8 cellular contexts compared by ENCODE assay signal in the genomic region with DNA sequence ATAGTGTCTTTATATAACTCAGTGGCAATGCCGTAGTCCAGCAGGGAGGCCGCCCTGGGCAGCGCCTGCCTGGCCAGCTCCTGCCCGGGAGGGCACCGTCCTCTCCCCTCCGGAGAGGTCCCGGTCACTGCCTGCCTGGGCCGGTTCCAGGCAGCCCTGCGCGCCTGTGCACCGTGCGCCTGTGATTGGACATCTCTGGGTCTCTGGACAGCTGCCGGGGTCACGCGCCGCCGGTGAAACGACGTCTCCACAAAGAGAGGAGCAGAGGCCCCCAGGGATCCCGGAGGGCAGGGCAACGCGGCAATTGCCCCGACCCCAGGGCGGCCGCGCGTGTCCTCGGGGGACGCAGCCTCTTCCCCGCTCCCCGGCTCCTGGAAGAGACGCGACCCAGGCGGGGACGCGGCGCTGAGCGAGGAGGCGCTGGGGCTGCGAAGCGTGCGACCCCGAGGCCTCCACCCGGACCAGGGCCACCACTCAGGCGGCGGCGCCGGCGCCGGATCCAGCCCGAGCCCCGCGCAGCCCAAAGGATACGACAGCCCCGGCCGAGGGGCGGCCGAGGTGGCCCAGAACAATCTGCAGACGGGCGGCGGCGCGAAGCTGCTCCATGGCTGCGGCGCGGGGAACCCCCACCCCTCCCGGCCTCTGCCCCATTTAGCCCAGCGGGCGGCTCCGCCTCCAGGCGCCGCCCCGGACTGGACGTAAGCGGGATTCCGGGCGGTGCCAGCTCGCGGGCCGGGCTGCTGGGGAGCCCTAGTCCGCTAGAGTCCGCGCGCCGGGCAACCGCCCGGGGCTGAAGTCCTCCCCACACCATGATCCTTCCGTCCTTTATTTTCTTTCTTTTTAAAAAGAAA. TPM values are rescaled to one million over a fixed set of nuclear protein-coding genes. Genes with fewer than 3 reads are reported as not detected.
DNase-seq lines count a peak whose midpoint lies in the region; ATAC-seq, FAIRE-seq and TF ChIP-seq lines count a peak whose summit lies in the region.

PHYH (minus strand) TSS at position 628 of the 851 bp plus-strand sequence; CDS start at position 606, 22 bp downstream.

- H3K9me3 ChIP-seq in A673 (ENCODE audit: low read depth, low read length, poor library complexity, severe bottlenecking), result no peaks in the 10 kb centered on the region

- intact Hi-C loops in A673 (cut with micrococcal nuclease; ENCODE audit: unreplicated experiment), result no loop called here

- CTCF ChIA-PET in A673 (lab: Charles Lee), result no interaction called here

- H3K27ac ChIP-seq in A673 (ENCODE audit: low read depth, low read length, poor library complexity, severe bottlenecking), result peak within 1 kb of the TSS; percentile 63

- POLR2A ChIA-PET in A673 (lab: Charles Lee; ENCODE audit: low non-redundant PET), result no interaction called here

- H3K27me3 ChIP-seq in A673 (replicated peaks; ENCODE audit: insufficient read depth, low read depth, low read length, poor library complexity), result no peaks in the 10 kb centered on the region
- no peaks in the 10 kb centered on the region for H3K27me3 ChIP-seq in kidney epithelial cell (ENCODE audit: control insufficient read depth, insufficient read depth, low read length)

- FAIRE-seq in GM18507 (lab: Jason Lieb, UNC), result peak; percentile 84

- BruUV-seq in A673 (replicated peaks; lab: Mats Ljungman, UMichigan), result no TSS peak

- H3K4me1 ChIP-seq in A673 (ENCODE audit: insufficient read depth, low read length, poor library complexity, severe bottlenecking), result peaks cover 5% of the 10 kb centered on the region

- peak; percentile 53 for ATAC-seq in HG02970 (IDR thresholded peaks at IDR 0.05; ENCODE audit: low FRiP score, unreplicated experiment)

- H3K36me3 ChIP-seq in A673 (ENCODE audit: insufficient read depth, low read length, poor library complexity, severe bottlenecking) (no peaks in the 10 kb centered on the region), kidney epithelial cell (ENCODE audit: control insufficient read depth, insufficient read depth, low read length) (no peaks in the 10 kb centered on the region)

- DNase-seq in A673 (ENCODE audit: low spot score) (peak; percentile 77), GM18507 (ENCODE audit: extremely low spot score, insufficient read length, low read depth) (peak; percentile 64), NCI-H2171 (lab: John Stamatoyannopoulos, UW) (peak; percentile 24), cerebellar nuclear complex (lab: John Stamatoyannopoulos, UW) (peak; percentile 24 to 82), kidney epithelial cell (ENCODE audit: low read depth) (peak; percentile 50)
- DNase-seq in activated CD4-positive, alpha-beta T cell treated with anti-CD3 and anti-CD28 coated beads for 24 hours (ENCODE audit: low read depth in 2 of 2), result peak; percentile 59 to 66
- peak; percentile 69 for DNase-seq in stimulated activated CD4-positive, alpha-beta T cell treated with anti-CD3 and anti-CD28 coated beads, Interleukin-15, amount 100 ng/mL, for 1 hour (ENCODE audit: low read depth in 1 of 2, low spot score in 1 of 2)

- peak within 1 kb of the TSS; percentile 79 for H3K4me3 ChIP-seq in A673 (ENCODE audit: low read depth, low read length, poor library complexity, severe bottlenecking)
- H3K4me3 ChIP-seq in kidney epithelial cell (ENCODE audit: low read depth, low read length), result peak within 1 kb of the TSS; percentile 57

- TF ChIP-seq CTCF in A673 (conservative IDR thresholded peaks at IDR 0.05; ENCODE audit: low read depth, low read length) (no peak), kidney epithelial cell (IDR thresholded peaks at IDR 0.05; ENCODE audit: insufficient read depth, low read length, poor library complexity, severe bottlenecking) (no peak)

RNA-seq across cellular contexts. Expression of gene PHYH, which starts in this region (rescaled TPM):
- 5.1 and 8.6 TPM in 2 replicates for total RNA-seq in A673 (2021)
- total RNA-seq in kidney epithelial cell, result 15.8 and 28.6 TPM in 2 replicates

Comparison
In these comparisons a context has a peak if more than half of its experiments do, and no peak if none do; other contexts are left out.
1. Peak in every context shown above with its lines: DNase-seq, ATAC-seq, H3K4me3 ChIP-seq and H3K27ac ChIP-seq.
2. DNase-seq: peak in every context shown above with its lines; median percentile 77 in A673; 69 in stimulated activated CD4-positive, alpha-beta T cell treated with anti-CD3 and anti-CD28 coated beads, Interleukin-15, amount 100 ng/mL, for 1 hour; 64 in GM18507; 62 in activated CD4-positive, alpha-beta T cell treated with anti-CD3 and anti-CD28 coated beads for 24 hours; 53 in cerebellar nuclear complex; 50 in kidney epithelial cell; 24 in NCI-H2171.